10 cellular contexts compared by ENCODE assay signal in the genomic region with DNA sequence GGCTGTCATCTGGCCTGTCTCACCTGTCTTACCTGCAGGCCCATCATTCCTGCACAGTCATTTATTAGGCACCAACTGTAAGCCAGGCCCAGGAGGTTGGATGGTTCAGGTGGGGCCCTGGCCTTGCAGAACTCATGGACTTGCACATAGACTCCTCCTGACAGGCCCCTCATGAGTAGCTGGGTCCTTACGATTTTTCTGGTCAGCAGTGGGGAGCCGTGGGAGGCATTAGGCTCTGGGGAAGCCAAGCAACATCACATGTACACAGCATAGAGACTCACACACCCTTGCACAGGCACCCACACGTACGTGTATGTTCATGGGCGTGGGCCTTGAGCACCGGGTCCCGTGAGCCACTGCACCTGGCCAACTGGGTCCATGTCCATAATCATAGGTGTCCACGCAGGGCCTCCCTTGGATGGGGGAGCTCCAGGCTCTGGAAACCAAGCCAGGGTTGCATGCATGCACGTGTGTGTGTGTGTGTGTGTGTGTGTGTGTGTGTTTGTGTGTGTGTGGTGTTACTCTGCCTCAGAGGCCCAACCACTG. TPM values are rescaled to one million over a fixed set of nuclear protein-coding genes. Genes with fewer than 3 reads are reported as not detected.
A peak's percentile ranks its signal among the peaks of the same experiment; 100 is the strongest.
DNase-seq lines count a peak whose midpoint lies in the region; ATAC-seq and TF ChIP-seq lines count a peak whose summit lies in the region.
"Had no signal": no experiment of that assay in that cellular context is flagged by ENCODE, and none has a peak within 500 bp of the region (broad histone marks: within the 10 kb centered on the region; RNA-seq: fewer than 3 reads in every experiment).

No MANE protein-coding gene starts in this region.

- peaks cover 36 to 98% (median 73%) of the 10 kb centered on the region in 10 experiments for H3K4me1 ChIP-seq in BLaER1 treated with 17β-estradiol and CSF1 and Interleukin-3, amounts not matched to agents 10 nM and 100 nM
- H3K4me1 ChIP-seq in SJCRH30 (peaks cover 28% of the 10 kb centered on the region), liver (ENCODE audit: control insufficient read depth in 4 of 4, insufficient read depth in 4 of 4, low read length in 3 of 4) (peaks cover 27 to 73% (median 65%) of the 10 kb centered on the region in 4 donors)

- 72% methylated on average over 9 of the region's 9 CpGs for WGBS in liver

- no peak for DNase-seq in SJCRH30
- DNase-seq in omental fat pad (ENCODE audit: low spot score), result no peak
- DNase-seq in RKO (ENCODE audit: low spot score), result no peak
- DNase-seq: NCI-H2227 treated with DMSO at 0.1 percent for 48 hours, posterior cingulate gyrus had no signal

- peak overlapping the region; percentile 85 to 98 (median 96) for H3K4me2 ChIP-seq in BLaER1 treated with 17β-estradiol and CSF1 and Interleukin-3, amounts not matched to agents 10 nM and 100 nM

- H4K20me1 ChIP-seq in BLaER1 treated with 17β-estradiol and CSF1 and Interleukin-3, amounts not matched to agents 10 nM and 100 nM, result no peaks in the 10 kb centered on the region

- TF ChIP-seq RAD21 in liver (IDR thresholded peaks at IDR 0.05), result no peak

- peak overlapping the region; percentile 77 to 90 (median 83) for H3K9ac ChIP-seq in BLaER1 treated with 17β-estradiol and CSF1 and Interleukin-3, amounts not matched to agents 10 nM and 100 nM
- H3K9ac ChIP-seq in liver (ENCODE audit: low read depth in 1 of 2, low read length in 2 of 2), result no peak overlapping the region

- no peaks in the 10 kb centered on the region for H3K27me3 ChIP-seq in BLaER1 treated with 17β-estradiol and CSF1 and Interleukin-3, amounts not matched to agents 10 nM and 100 nM
- H3K27me3 ChIP-seq in SJCRH30 (no peaks in the 10 kb centered on the region), liver (ENCODE audit: control insufficient read depth in 4 of 4, insufficient read depth in 4 of 4, low read length in 3 of 4) (no peaks in the 10 kb centered on the region)

- H3K36me3 ChIP-seq in BLaER1 treated with 17β-estradiol and CSF1 and Interleukin-3, amounts not matched to agents 10 nM and 100 nM, result no peaks in the 10 kb centered on the region
- H3K36me3 ChIP-seq in SJCRH30 (no peaks in the 10 kb centered on the region), liver (ENCODE audit: control insufficient read depth in 4 of 4, insufficient read depth in 3 of 4, low read depth in 1 of 4, low read length in 3 of 4) (no peaks in the 10 kb centered on the region)

- no peaks in the 10 kb centered on the region for H3K9me3 ChIP-seq in BLaER1 treated with 17β-estradiol and CSF1 and Interleukin-3, amounts not matched to agents 10 nM and 100 nM (replicated peaks in 1 of 11)
- H3K9me3 ChIP-seq in SJCRH30 (replicated peaks) (no peaks in the 10 kb centered on the region), liver (ENCODE audit: control insufficient read depth in 4 of 4, low read length in 3 of 4) (no peaks in the 10 kb centered on the region)

- H3K4me3 ChIP-seq in BLaER1 treated with 17β-estradiol and CSF1 and Interleukin-3, amounts not matched to agents 10 nM and 100 nM, result peak overlapping the region in 9 of 10 experiments; percentile 15 to 58 (median 38); a peak in 11 of 20 replicates
- H3K4me3 ChIP-seq in SJCRH30, result no peak overlapping the region
- H3K4me3 ChIP-seq in liver (ENCODE audit: low read depth in 1 of 3, low read length in 3 of 3), result no peak overlapping the region

- TF ChIP-seq CTCF in liver (IDR thresholded peaks at IDR 0.05; ENCODE audit: low read depth, low read length, missing input control) (no peak), omental fat pad (IDR thresholded peaks at IDR 0.05) (no peak)

- ATAC-seq in GM19455 (IDR thresholded peaks at IDR 0.05; ENCODE audit: unreplicated experiment), result peak; percentile 15
- ATAC-seq in HG02642 (IDR thresholded peaks at IDR 0.05; ENCODE audit: poor library complexity, unreplicated experiment), result no peak
- ATAC-seq in omental fat pad (ENCODE audit: low FRiP score), result no peak
- ATAC-seq in HG02798 (IDR thresholded peaks at IDR 0.05; ENCODE audit: poor library complexity, unreplicated experiment), result no peak

- H3K27ac ChIP-seq in BLaER1 treated with 17β-estradiol and CSF1 and Interleukin-3, amounts not matched to agents 10 nM and 100 nM, result peak overlapping the region; percentile 85 to 99 (median 94)
- H3K27ac ChIP-seq in SJCRH30 (peak overlapping the region; percentile 98), liver (ENCODE audit: low read depth in 1 of 2, low read length in 2 of 2) (peak overlapping the region; percentile 9 to 83)

TF ChIP-seq in liver, 16 proteins besides CTCF, POLR2A, EP300 and RAD21:
- no peak for TF ChIP-seq EGR1 (IDR thresholded peaks at IDR 0.05; ENCODE audit: low read depth in 2 of 2)

RNA-seq across cellular contexts. Expression of a gene that starts 20.3 kb away (rescaled TPM):
- 8.4 and 8.6 TPM in 2 replicates for total RNA-seq in SJCRH30 (2014; rRNA removed; shearing (Covaris generic))
- 10 to 100 TPM in 1 of 2 donors, 1 to 10 TPM in 1; 4.7 to 30.6 TPM for total RNA-seq in liver
- 10 to 100 TPM; 17.9 to 32.5 TPM for polyA plus RNA-seq in liver
- total RNA-seq in omental fat pad, result 10 to 100 TPM; 10.4 to 27.9 (median 17.9) TPM

RNA-seq across cellular contexts. Expression of a gene that starts 21.9 kb away (rescaled TPM):
- 6.2 and 6.3 TPM in 2 replicates for total RNA-seq in SJCRH30 (2014; rRNA removed; shearing (Covaris generic))
- total RNA-seq in liver, result 1 to 10 TPM; 3.7 to 9.2 TPM
- 1 to 10 TPM; 8.7 to 9.5 TPM for polyA plus RNA-seq in liver
- total RNA-seq in omental fat pad, result 1 to 10 TPM; 4.8 to 8.3 (median 6.7) TPM

RNA-seq across cellular contexts. Expression of a gene that starts 23.7 kb away (rescaled TPM):
- total RNA-seq in SJCRH30 (2014; rRNA removed; shearing (Covaris generic)), result 1.1 and 2.4 TPM in 2 replicates
- total RNA-seq in liver (1 to 10 TPM; 1.8 to 2.7 TPM), omental fat pad (10 to 100 TPM in 1 of 4 donors, 1 to 10 TPM in 3; 4.4 to 11.1 (median 9.2) TPM)
- polyA plus RNA-seq in liver, result 1 to 10 TPM in 1 of 2 donors, under 1 TPM in 1; 0.54 to 1.1 TPM

RNA-seq across cellular contexts. Expression of a gene that starts 25.7 kb away (rescaled TPM):
- total RNA-seq in SJCRH30 (2014; rRNA removed; shearing (Covaris generic)), result 24.1 and 24.2 TPM in 2 replicates
- 10 to 100 TPM; 20.4 to 32.9 TPM for total RNA-seq in liver
- 10 to 100 TPM; 13.9 to 17.5 TPM for polyA plus RNA-seq in liver
- 10 to 100 TPM; 25.4 to 54.6 (median 41.0) TPM for total RNA-seq in omental fat pad

Comparison
In these comparisons a context has a peak if more than half of its experiments do, and no peak if none do; other contexts are left out.
1. H3K27ac ChIP-seq: peak in every context shown above with its lines; median percentile 98 in SJCRH30; 94 in BLaER1 treated with 17β-estradiol and CSF1 and Interleukin-3, amounts not matched to agents 10 nM and 100 nM; 46 in liver.
2. H3K4me3 ChIP-seq: peak in BLaER1 treated with 17β-estradiol and CSF1 and Interleukin-3, amounts not matched to agents 10 nM and 100 nM (9 of 10); none in SJCRH30 (single experiment) and liver (0 of 3).
3. H3K9ac ChIP-seq: peak in BLaER1 treated with 17β-estradiol and CSF1 and Interleukin-3, amounts not matched to agents 10 nM and 100 nM (11 of 11); none in liver (0 of 2).